In genomic region chr12:110498984-110499706, GRCh38 we compare ENCODE assay signal across 8 cellular contexts. TPM values are rescaled to one million over a fixed set of nuclear protein-coding genes. Genes with fewer than 3 reads are reported as not detected.
A peak's percentile ranks its signal among the peaks of the same experiment; 100 is the strongest.
DNase-seq lines count a peak whose midpoint lies in the region; ATAC-seq and TF ChIP-seq lines count a peak whose summit lies in the region.

No MANE protein-coding gene starts in this region.

- H3K27me3 Mint-ChIP-seq in activated naive CD4-positive, alpha-beta T cell treated with anti-CD3 and anti-CD28 coated beads for 36 hours (ENCODE audit: low read depth) = no peaks in the 10 kb centered on the region

- peak overlapping the region; percentile 25 for H3K4me3 Mint-ChIP-seq in activated naive CD4-positive, alpha-beta T cell treated with anti-CD3 and anti-CD28 coated beads for 36 hours

- TF ChIP-seq POLR2A in stomach (IDR thresholded peaks at IDR 0.05) = no peak

- intact Hi-C loops in activated naive CD4-positive, alpha-beta T cell treated with anti-CD3 and anti-CD28 coated beads for 36 hours (cut with micrococcal nuclease) = no loop called here
- intact Hi-C loops in stomach (cut with DNase I; ENCODE audit: low total_unique reads) (no loop called here), right cardiac atrium (cut with DNase I) (no loop called here)

- no peak for TF ChIP-seq EP300 in stomach (IDR thresholded peaks at IDR 0.05)

- H3K4me1 ChIP-seq in stomach = peaks cover 11 to 48% (median 38%) of the 10 kb centered on the region in 4 donors
- H3K4me1 ChIP-seq in right cardiac atrium (ENCODE audit: control insufficient read depth, insufficient read depth, low read length) = peaks cover 3% of the 10 kb centered on the region

- H3K36me3 Mint-ChIP-seq in activated naive CD4-positive, alpha-beta T cell treated with anti-CD3 and anti-CD28 coated beads for 36 hours (ENCODE audit: low read depth) = peaks cover 22% of the 10 kb centered on the region

- peak overlapping the region in 3 of 5 donors; percentile 18 to 98 (median 19) for H3K27ac ChIP-seq in stomach
- no peak overlapping the region for H3K27ac ChIP-seq in right cardiac atrium (ENCODE audit: low read length)

- H3K4me1 Mint-ChIP-seq in activated naive CD4-positive, alpha-beta T cell treated with anti-CD3 and anti-CD28 coated beads for 36 hours (ENCODE audit: low read depth) = peaks cover 32% of the 10 kb centered on the region

- CTCF ChIA-PET in activated naive CD4-positive, alpha-beta T cell treated with anti-CD3 and anti-CD28 coated beads for 36 hours (lab: Charles Lee) = interaction anchor here (0.5 to 9.0 kb wide), 3 partner anchors 102 to 202 kb away, joined by 3 to 64 read pairs (median 3); no protein-coding TSS in a partner anchor

- H3K4me3 ChIP-seq in fibroblast of mammary gland (ENCODE audit: control insufficient read depth, low read depth, low read length) = no peak overlapping the region
- no peak overlapping the region for H3K4me3 ChIP-seq in stomach
- H3K4me3 ChIP-seq in right cardiac atrium (ENCODE audit: low read length) = no peak overlapping the region

- H3K36me3 ChIP-seq in stomach = peaks cover 9 to 33% (median 25%) of the 10 kb centered on the region in 4 donors

- no peaks in the 10 kb centered on the region for H3K9me3 ChIP-seq in stomach
- no peaks in the 10 kb centered on the region for H3K9me3 ChIP-seq in right cardiac atrium (ENCODE audit: control insufficient read depth, low read length)

- H3K27ac Mint-ChIP-seq in activated naive CD4-positive, alpha-beta T cell treated with anti-CD3 and anti-CD28 coated beads for 36 hours = peak overlapping the region; percentile 69

- DNase-seq in activated naive CD4-positive, alpha-beta T cell treated with anti-CD3 and anti-CD28 coated beads for 36 hours = no peak
- DNase-seq in activated naive CD4-positive, alpha-beta T cell (lab: John Stamatoyannopoulos, UW) = no peak
- DNase-seq in fibroblast of mammary gland (ENCODE audit: low read depth) = peak; percentile 57
- DNase-seq in stomach = no peak
- DNase-seq in right cardiac atrium = no peak
- no peak for DNase-seq in stimulated activated CD4-positive, alpha-beta T cell treated with anti-CD3 and anti-CD28 coated beads, Interleukin-4, amount 100 ng/mL, for 24 hours

- 58 to 64% (median 63%) methylated on average over 4 of the region's 4 CpGs for WGBS in stomach, 5 donors
- WGBS in right cardiac atrium = 50% methylated on average over 4 of the region's 4 CpGs

- H3K27me3 ChIP-seq in stomach = no peaks in the 10 kb centered on the region
- no peaks in the 10 kb centered on the region for H3K27me3 ChIP-seq in right cardiac atrium (ENCODE audit: control insufficient read depth, insufficient read depth)

- H3K9me3 Mint-ChIP-seq in activated naive CD4-positive, alpha-beta T cell treated with anti-CD3 and anti-CD28 coated beads for 36 hours = peaks cover 2% of the 10 kb centered on the region

- ATAC-seq in SK-N-SH treated with all-trans-retinoic acid at 6 μM for 48 hours (no peak), right cardiac atrium (no peak), HG02840 (IDR thresholded peaks at IDR 0.05; ENCODE audit: low FRiP score, unreplicated experiment) (no peak)

- TF ChIP-seq CTCF in fibroblast of mammary gland (conservative IDR thresholded peaks at IDR 0.05; ENCODE audit: control insufficient read depth, insufficient read depth, low read depth, low read length) = no peak
- no peak for TF ChIP-seq CTCF in stomach (IDR thresholded peaks at IDR 0.05)

TF ChIP-seq in SK-N-SH treated with all-trans-retinoic acid at 6 μM for 48 hours, 23 proteins besides CTCF, POLR2A, EP300 and RAD21:
- TF ChIP-seq ISL1 (CRISPR knock-in tag; IDR thresholded peaks at IDR 0.05) = peak; percentile 51; the same call in 1 of the 2 replicates
- no peak for TF ChIP-seq ZNF565 (CRISPR knock-in tag; conservative IDR thresholded peaks at IDR 0.05; ENCODE audit: low read depth)
- no peak for TF ChIP-seq TSHZ2 (CRISPR knock-in tag; IDR thresholded peaks at IDR 0.05)
- TF ChIP-seq TCF4 (CRISPR knock-in tag; IDR thresholded peaks at IDR 0.05; ENCODE audit: borderline replicate concordance) = no peak
- no peak for TF ChIP-seq TOX (CRISPR knock-in tag; IDR thresholded peaks at IDR 0.05; ENCODE audit: borderline replicate concordance)
- no peak for TF ChIP-seq POU6F1 (CRISPR knock-in tag; IDR thresholded peaks at IDR 0.05; ENCODE audit: borderline replicate concordance, low read depth)
TF ChIP-seq in SK-N-SH treated with all-trans-retinoic acid at 6 μM for 48 hours: peak in this region for 1.

RNA-seq across cellular contexts. Expression of gene VPS29, which starts 2.8 kb away (rescaled TPM):
- total RNA-seq in activated naive CD4-positive, alpha-beta T cell treated with anti-CD3 and anti-CD28 coated beads for 36 hours = 10 to 100 TPM; 76.6 to 81.8 TPM
- total RNA-seq in stomach (100 to 1,000 TPM in 3 of 5 donors, 10 to 100 TPM in 1, 1 to 10 TPM in 1; 7.8 to 192 (median 101) TPM), right cardiac atrium (100 to 1,000 TPM in 1 of 4 donors, 10 to 100 TPM in 3; 74.3 to 107 (median 85.0) TPM)
- polyA plus RNA-seq in stomach (100 to 1,000 TPM; 160 to 185 (median 167) TPM), right cardiac atrium (151 TPM)

RNA-seq across cellular contexts. Expression of gene RAD9B, which starts 3.0 kb away (rescaled TPM):
- total RNA-seq in activated naive CD4-positive, alpha-beta T cell treated with anti-CD3 and anti-CD28 coated beads for 36 hours = 1 to 10 TPM; 1.1 to 1.5 TPM
- total RNA-seq in stomach = under 1 TPM in 2 of 5 donors, not detected in 3; 0.58 to 0.73 TPM
- polyA plus RNA-seq in stomach = under 1 TPM; 0.23 to 0.31 (median 0.25) TPM
- 1 to 10 TPM in 3 of 4 donors, under 1 TPM in 1; 0.82 to 3.8 (median 1.8) TPM for total RNA-seq in right cardiac atrium
- polyA plus RNA-seq in right cardiac atrium = 0.36 TPM

RNA-seq across cellular contexts. Expression of gene FAM216A, which starts 30.5 kb away (rescaled TPM):
- total RNA-seq in activated naive CD4-positive, alpha-beta T cell treated with anti-CD3 and anti-CD28 coated beads for 36 hours = 10 to 100 TPM; 37.0 to 39.5 TPM
- 10 to 100 TPM in 1 of 5 donors, 1 to 10 TPM in 2, not detected in 2; 3.8 to 19.3 (median 8.6) TPM for total RNA-seq in stomach
- 1 to 10 TPM; 4.5 to 6.5 (median 4.6) TPM for polyA plus RNA-seq in stomach
- 1 to 10 TPM; 6.4 to 9.3 (median 7.6) TPM for total RNA-seq in right cardiac atrium
- polyA plus RNA-seq in right cardiac atrium = 11.0 TPM

RNA-seq across cellular contexts. Expression of gene GPN3, which starts 31.1 kb away (rescaled TPM):
- 10 to 100 TPM; 58.2 to 59.8 TPM for total RNA-seq in activated naive CD4-positive, alpha-beta T cell treated with anti-CD3 and anti-CD28 coated beads for 36 hours
- total RNA-seq in stomach (10 to 100 TPM in 2 of 5 donors, 1 to 10 TPM in 2, not detected in 1; 7.6 to 21.6 (median 13.6) TPM), right cardiac atrium (10 to 100 TPM; 25.2 to 28.1 (median 25.9) TPM)
- polyA plus RNA-seq in stomach (10 to 100 TPM; 20.3 to 29.1 (median 21.1) TPM), right cardiac atrium (24.6 TPM)

RNA-seq across cellular contexts. Expression of gene ARPC3, which starts 49.0 kb away (rescaled TPM):
- total RNA-seq in activated naive CD4-positive, alpha-beta T cell treated with anti-CD3 and anti-CD28 coated beads for 36 hours = 100 to 1,000 TPM; 279 to 311 TPM
- 100 to 1,000 TPM in 3 of 5 donors, 10 to 100 TPM in 2; 44.0 to 220 (median 148) TPM for total RNA-seq in stomach
- polyA plus RNA-seq in stomach = 100 to 1,000 TPM; 355 to 561 (median 368) TPM
- total RNA-seq in right cardiac atrium = 100 to 1,000 TPM in 1 of 4 donors, 10 to 100 TPM in 3; 79.7 to 101 (median 95.5) TPM
- 159 TPM for polyA plus RNA-seq in right cardiac atrium
